8 cellular contexts compared by ENCODE assay signal in the genomic region with DNA sequence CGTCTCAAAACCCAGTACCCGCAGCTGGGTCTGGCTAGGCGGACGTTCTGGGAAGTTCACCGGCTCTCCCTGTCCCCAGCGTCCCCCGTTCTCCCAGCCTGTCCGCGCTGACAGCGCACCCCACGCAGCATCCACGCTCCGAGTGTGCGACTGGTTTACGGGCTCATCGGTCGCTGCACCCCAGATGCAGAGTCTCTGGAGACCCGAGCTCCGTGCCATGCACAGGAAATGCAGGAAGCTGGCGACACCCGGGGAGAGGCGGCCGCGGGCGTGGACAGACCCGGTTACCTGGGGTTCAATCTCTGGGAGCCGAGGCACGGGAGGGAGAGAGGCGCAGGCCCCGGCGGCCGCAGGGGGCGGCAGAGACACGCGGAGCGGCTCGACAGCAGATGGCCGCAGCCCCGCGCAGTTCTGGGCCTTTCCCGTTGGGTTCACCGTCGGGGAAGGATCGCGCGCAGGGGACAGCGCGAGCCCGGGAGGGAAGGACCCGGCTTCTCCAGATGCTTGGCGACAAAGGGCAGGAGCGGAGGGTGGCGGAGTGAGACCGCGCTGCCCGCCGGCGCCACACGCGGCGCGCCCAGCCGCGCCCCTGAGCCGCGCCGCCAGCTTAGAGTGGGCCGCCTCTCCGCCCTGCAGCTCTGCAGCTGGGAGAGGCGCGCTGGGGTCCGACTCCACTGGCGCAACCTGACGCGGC. TPM values are rescaled to one million over a fixed set of nuclear protein-coding genes. Genes with fewer than 3 reads are reported as not detected.
DNase-seq lines count a peak whose midpoint lies in the region; ATAC-seq lines count a peak whose summit lies in the region.

No MANE protein-coding gene starts in this region.

- no peaks in the 10 kb centered on the region for H3K9me3 Mint-ChIP-seq in activated naive CD8-positive, alpha-beta T cell treated with anti-CD3 and anti-CD28 coated beads for 36 hours

- peaks cover 3% of the 10 kb centered on the region for H3K4me1 Mint-ChIP-seq in activated naive CD8-positive, alpha-beta T cell treated with anti-CD3 and anti-CD28 coated beads for 36 hours

- H3K4me1 ChIP-seq in urinary bladder (ENCODE audit: insufficient read depth): no peaks in the 10 kb centered on the region

- H3K36me3 Mint-ChIP-seq in activated naive CD8-positive, alpha-beta T cell treated with anti-CD3 and anti-CD28 coated beads for 36 hours: no peaks in the 10 kb centered on the region

- WGBS in urinary bladder: 3% methylated on average over 75 of the region's 75 CpGs

- H3K27me3 Mint-ChIP-seq in activated naive CD8-positive, alpha-beta T cell treated with anti-CD3 and anti-CD28 coated beads for 36 hours: peaks cover 59% of the 10 kb centered on the region

- H3K36me3 ChIP-seq in KOPT-K1 (ENCODE audit: insufficient read depth, low read length): no peaks in the 10 kb centered on the region
- no peaks in the 10 kb centered on the region for H3K36me3 ChIP-seq in urinary bladder (ENCODE audit: insufficient read depth)

- peak overlapping the region; percentile 87 for H3K4me3 Mint-ChIP-seq in activated naive CD8-positive, alpha-beta T cell treated with anti-CD3 and anti-CD28 coated beads for 36 hours

- H3K4me3 ChIP-seq in urinary bladder (ENCODE audit: low read depth, low read length): peak overlapping the region; percentile 84

- H3K9me3 ChIP-seq in KOPT-K1 (ENCODE audit: insufficient read depth, low read length, poor library complexity, severe bottlenecking): no peaks in the 10 kb centered on the region

- H3K27ac ChIP-seq in KOPT-K1 (ENCODE audit: low read depth, low read length, poor library complexity, severe bottlenecking) (peak overlapping the region; percentile 31), urinary bladder (ENCODE audit: low read depth) (peak overlapping the region; percentile 95)

- intact Hi-C loops in cardiac septum (cut with DNase I) (loop anchor here (1.0 to 5.0 kb wide), 3 partner anchors 37 to 132 kb away; a partner anchor contains a TSS), posterior vena cava (cut with DNase I) (loop anchor here in 1 of 2 donors (10.0 kb wide), 1 partner anchor 305 kb away; no protein-coding TSS in a partner anchor)

- ATAC-seq in GM21737 (IDR thresholded peaks at IDR 0.05; ENCODE audit: unreplicated experiment): peak; percentile 67

- H3K27ac Mint-ChIP-seq in activated naive CD8-positive, alpha-beta T cell treated with anti-CD3 and anti-CD28 coated beads for 36 hours: peak overlapping the region; percentile 51

- DNase-seq in EL (peak; percentile 76), SKM-1 (lab: John Stamatoyannopoulos, UW; ENCODE audit: unreplicated experiment) (peak; percentile 36), cardiac septum (ENCODE audit: low spot score) (peak; percentile 89), posterior vena cava (ENCODE audit: low spot score) (peak; percentile 93)
- peak; percentile 81 for DNase-seq in activated naive CD8-positive, alpha-beta T cell treated with anti-CD3 and anti-CD28 coated beads for 36 hours

RNA-seq across cellular contexts. Expression of a gene that starts 0.6 kb away (rescaled TPM):
- total RNA-seq in activated naive CD8-positive, alpha-beta T cell treated with anti-CD3 and anti-CD28 coated beads for 36 hours: 1 to 10 TPM; 1.8 to 2.3 TPM
- total RNA-seq in cardiac septum (4.7 TPM), posterior vena cava (1 to 10 TPM; 5.2 to 6.8 TPM), urinary bladder (7.2 TPM)
- polyA plus RNA-seq in urinary bladder: 48.3 TPM

RNA-seq across cellular contexts. Expression of a gene that starts 16.8 kb away (rescaled TPM):
- under 1 TPM in 1 of 2 experiments, not detected in 1; 0.06 TPM for total RNA-seq in activated naive CD8-positive, alpha-beta T cell treated with anti-CD3 and anti-CD28 coated beads for 36 hours
- 0.08 TPM for total RNA-seq in cardiac septum
- not detected for total RNA-seq in posterior vena cava
- total RNA-seq in urinary bladder: 0.48 TPM
- polyA plus RNA-seq in urinary bladder: 0.65 TPM

RNA-seq across cellular contexts. Expression of a gene that starts 36.4 kb away (rescaled TPM):
- total RNA-seq in activated naive CD8-positive, alpha-beta T cell treated with anti-CD3 and anti-CD28 coated beads for 36 hours: under 1 TPM; 0.26 to 0.29 TPM
- total RNA-seq in cardiac septum: 0.43 TPM
- under 1 TPM; 0.33 to 0.51 TPM for total RNA-seq in posterior vena cava
- 0.26 TPM for total RNA-seq in urinary bladder
- 0.65 TPM for polyA plus RNA-seq in urinary bladder

RNA-seq across cellular contexts. Expression of a gene that starts 36.6 kb away (rescaled TPM):
- 100 to 1,000 TPM; 652 to 654 TPM for total RNA-seq in activated naive CD8-positive, alpha-beta T cell treated with anti-CD3 and anti-CD28 coated beads for 36 hours
- total RNA-seq in cardiac septum (1,426 TPM), posterior vena cava (100 to 1,000 TPM; 364 to 379 TPM), urinary bladder (85.7 TPM)
- polyA plus RNA-seq in urinary bladder: 257 TPM

RNA-seq across cellular contexts. Expression of a gene that starts 43.6 kb away (rescaled TPM):
- 1 to 10 TPM; 1.8 TPM for total RNA-seq in activated naive CD8-positive, alpha-beta T cell treated with anti-CD3 and anti-CD28 coated beads for 36 hours
- total RNA-seq in cardiac septum (2.2 TPM), posterior vena cava (under 1 TPM; 0.48 to 0.69 TPM), urinary bladder (3.0 TPM)
- 5.6 TPM for polyA plus RNA-seq in urinary bladder

Comparison
In these comparisons a context has a peak if more than half of its experiments do, and no peak if none do; other contexts are left out.
1. Peak in every context shown above with its lines: DNase-seq, ATAC-seq, H3K4me3 ChIP-seq and H3K27ac ChIP-seq.
2. DNase-seq: peak in every context shown above with its lines; median percentile 93 in posterior vena cava; 89 in cardiac septum; 81 in activated naive CD8-positive, alpha-beta T cell treated with anti-CD3 and anti-CD28 coated beads for 36 hours; 76 in EL; 36 in SKM-1.